In genomic region chr11:79273781-79274180, GRCh38 we compare ENCODE assay signal across 11 cellular contexts.
"Had no signal": no experiment of that assay in that cellular context is flagged by ENCODE, and none has a peak within 500 bp of the region (broad histone marks: within the 10 kb centered on the region; RNA-seq: fewer than 3 reads in every experiment).

No MANE protein-coding gene starts in this region.

- H3K9me3 ChIP-seq: esophagus muscularis mucosa, ovary, sigmoid colon, spleen, upper lobe of right lung had no signal

- H3K9me3 Mint-ChIP-seq: activated T-helper 17 cell treated with anti-CD3 and anti-CD28 coated beads, Interleukin-2, amount 50 U/mL, for 72 hours; neural crest cell; stimulated activated naive CD8-positive, alpha-beta T cell treated with anti-CD3 and anti-CD28 coated beads, Interleukin-15, amount 100 ng/mL, for 72 hours had no signal

- H3K4me1 Mint-ChIP-seq: activated T-helper 17 cell treated with anti-CD3 and anti-CD28 coated beads, Interleukin-2, amount 50 U/mL, for 72 hours; stimulated activated naive CD8-positive, alpha-beta T cell treated with anti-CD3 and anti-CD28 coated beads, Interleukin-15, amount 100 ng/mL, for 72 hours had no signal

- H3K36me3 ChIP-seq: esophagus muscularis mucosa, ovary, sigmoid colon, spleen, upper lobe of right lung had no signal

- H3K27me3 ChIP-seq: esophagus muscularis mucosa, ovary, sigmoid colon, spleen, upper lobe of right lung had no signal

- H3K27ac Mint-ChIP-seq: activated T-helper 17 cell treated with anti-CD3 and anti-CD28 coated beads, Interleukin-2, amount 50 U/mL, for 72 hours had no signal

- H3K27me3 Mint-ChIP-seq: stimulated activated naive CD8-positive, alpha-beta T cell treated with anti-CD3 and anti-CD28 coated beads, Interleukin-15, amount 100 ng/mL, for 72 hours had no signal

- H3K27ac ChIP-seq: esophagus muscularis mucosa, ovary, sigmoid colon, spleen, upper lobe of right lung had no signal

- FAIRE-seq: colon had no signal

- DNase-seq: activated naive CD4-positive, alpha-beta T cell treated with Interleukin-2 at 50 U/mL for 16 hours; hippocampal formation; ovary; sigmoid colon; spleen; stimulated activated naive CD8-positive, alpha-beta T cell treated with anti-CD3 and anti-CD28 coated beads, Interleukin-15, amount 100 ng/mL, for 72 hours; upper lobe of right lung had no signal

- H3K4me1 ChIP-seq: spleen, upper lobe of right lung had no signal

- H3K4me3 Mint-ChIP-seq: activated T-helper 17 cell treated with anti-CD3 and anti-CD28 coated beads, Interleukin-2, amount 50 U/mL, for 72 hours; neural crest cell; stimulated activated naive CD8-positive, alpha-beta T cell treated with anti-CD3 and anti-CD28 coated beads, Interleukin-15, amount 100 ng/mL, for 72 hours had no signal

- H3K4me3 ChIP-seq: esophagus muscularis mucosa, ovary, sigmoid colon, spleen, upper lobe of right lung had no signal
